In genomic region chr12:4506430-4506829, GRCh38 we compare ENCODE assay signal across 18 cellular contexts. TPM values are rescaled to one million over a fixed set of nuclear protein-coding genes. Genes with fewer than 3 reads are reported as not detected.
DNase-seq lines count a peak whose midpoint lies in the region; ATAC-seq, FAIRE-seq and TF ChIP-seq lines count a peak whose summit lies in the region.
"Had no signal": no experiment of that assay in that cellular context is flagged by ENCODE, and none has a peak within 500 bp of the region (broad histone marks: within the 10 kb centered on the region; RNA-seq: fewer than 3 reads in every experiment).

No MANE protein-coding gene starts in this region.

- H3K4me1 Mint-ChIP-seq in activated naive CD4-positive, alpha-beta T cell treated with anti-CD3 and anti-CD28 coated beads, Interleukin-2, amount 10 ng/mL, durations not matched to agents 7 days and 5 days: peaks cover 30% of the 10 kb centered on the region
- H3K4me1 Mint-ChIP-seq in central memory CD8-positive, alpha-beta T cell: peaks cover 19% of the 10 kb centered on the region

- no peaks in the 10 kb centered on the region for H3K4me1 ChIP-seq in pancreas
- H3K4me1 ChIP-seq: HAP-1, tibial artery had no signal

- H3K36me3 ChIP-seq in pancreas: peaks cover 0 to 7% (median 3%) of the 10 kb centered on the region in 3 donors

- TF ChIP-seq CTCF in pancreas (IDR thresholded peaks at IDR 0.05): no peak

- CTCF ChIA-PET in activated naive CD4-positive, alpha-beta T cell treated with anti-CD3 and anti-CD28 coated beads, Interleukin-2, amount 10 ng/mL, durations not matched to agents 7 days and 5 days (lab: Charles Lee): no interaction called here

- H3K27ac ChIP-seq in pancreas: no peak overlapping the region
- H3K27ac ChIP-seq: RWPE1, tibial artery had no signal

- FAIRE-seq in pancreas (lab: Jason Lieb, UNC): peak; percentile 9

- no peaks in the 10 kb centered on the region for H3K27me3 Mint-ChIP-seq in activated naive CD4-positive, alpha-beta T cell treated with anti-CD3 and anti-CD28 coated beads, Interleukin-2, amount 10 ng/mL, durations not matched to agents 7 days and 5 days
- no peaks in the 10 kb centered on the region for H3K27me3 Mint-ChIP-seq in central memory CD8-positive, alpha-beta T cell
- H3K27me3 Mint-ChIP-seq: progenitor cell of endocrine pancreas had no signal

- peaks cover 26% of the 10 kb centered on the region for H3K36me3 Mint-ChIP-seq in activated naive CD4-positive, alpha-beta T cell treated with anti-CD3 and anti-CD28 coated beads, Interleukin-2, amount 10 ng/mL, durations not matched to agents 7 days and 5 days
- H3K36me3 Mint-ChIP-seq in central memory CD8-positive, alpha-beta T cell (ENCODE audit: insufficient read depth): peaks cover 9% of the 10 kb centered on the region

- intact Hi-C loops in pancreas (cut with DNase I) (no loop called here), left ventricle myocardium superior (cut with micrococcal nuclease) (no loop called here)

- ATAC-seq in central memory CD8-positive, alpha-beta T cell (replicated peaks; ENCODE audit: extremely low read depth, poor library complexity, severe bottlenecking): no peak
- ATAC-seq in pancreas (no peak), left ventricle myocardium superior (no peak)
- ATAC-seq: SK-N-SH treated with all-trans-retinoic acid at 6 μM for 48 hours had no signal

- H3K9me3 ChIP-seq in pancreas: no peaks in the 10 kb centered on the region
- H3K9me3 ChIP-seq: HAP-1, tibial artery had no signal

- H3K27me3 ChIP-seq in pancreas: no peaks in the 10 kb centered on the region
- H3K27me3 ChIP-seq: tibial artery had no signal

- WGBS in pancreas, 2 donors: 30 to 31% methylated on average over 3 of the region's 3 CpGs

- H3K4me3 Mint-ChIP-seq in activated naive CD4-positive, alpha-beta T cell treated with anti-CD3 and anti-CD28 coated beads, Interleukin-2, amount 10 ng/mL, durations not matched to agents 7 days and 5 days: no peak overlapping the region
- no peak overlapping the region for H3K4me3 Mint-ChIP-seq in central memory CD8-positive, alpha-beta T cell

- DNase-seq in activated naive CD4-positive, alpha-beta T cell treated with anti-CD3 and anti-CD28 coated beads, Interleukin-2, amount 10 ng/mL, durations not matched to agents 7 days and 5 days: no peak
- no peak for DNase-seq in activated naive CD4-positive, alpha-beta T cell treated with Interleukin-2 at 50 U/mL for 16 hours
- peak; percentile 11 for DNase-seq in HuH-7.5 (ENCODE audit: low spot score)
- DNase-seq in central memory CD8-positive, alpha-beta T cell (ENCODE audit: low spot score in 2 of 2): no peak
- DNase-seq in pancreas: no peak
- no peak for DNase-seq in retina
- no peak for DNase-seq in LoVo (ENCODE audit: low spot score)
- no peak for DNase-seq in left ventricle myocardium superior
- DNase-seq: activated CD8-positive, alpha-beta memory T cell treated with anti-CD3 and anti-CD28 coated beads, Interleukin-2, amount 50 U/mL, for 48 hours; NCI-H526 treated with DMSO at 0.1 percent for 48 hours; stimulated activated CD4-positive, alpha-beta T cell treated with anti-CD3 and anti-CD28 coated beads, Interleukin-2, amount 100 ng/mL, for 48 hours; stimulated activated naive CD8-positive, alpha-beta T cell treated with anti-CD3 and anti-CD28 coated beads, Interleukin-15, Interleukin-2, amounts not matched to agents 100 U/mL and 50 U/mL, for 24 hours; tibial artery had no signal

- no peak overlapping the region for H3K4me3 ChIP-seq in pancreas
- H3K4me3 ChIP-seq: HAP-1, tibial artery had no signal

- no peaks in the 10 kb centered on the region for H3K9me3 Mint-ChIP-seq in activated naive CD4-positive, alpha-beta T cell treated with anti-CD3 and anti-CD28 coated beads, Interleukin-2, amount 10 ng/mL, durations not matched to agents 7 days and 5 days
- no peaks in the 10 kb centered on the region for H3K9me3 Mint-ChIP-seq in central memory CD8-positive, alpha-beta T cell
- H3K9me3 Mint-ChIP-seq: neural crest cell had no signal

- peak overlapping the region; percentile 84 for H3K27ac Mint-ChIP-seq in activated naive CD4-positive, alpha-beta T cell treated with anti-CD3 and anti-CD28 coated beads, Interleukin-2, amount 10 ng/mL, durations not matched to agents 7 days and 5 days
- H3K27ac Mint-ChIP-seq in central memory CD8-positive, alpha-beta T cell (ENCODE audit: low read depth): peak overlapping the region; percentile 32
- H3K27ac Mint-ChIP-seq: progenitor cell of endocrine pancreas had no signal

RNA-seq across cellular contexts. Expression of gene RAD51AP1, which starts 32.3 kb away (rescaled TPM):
- total RNA-seq in pancreas (1 to 10 TPM in 2 of 6 donors, under 1 TPM in 3, not detected in 1; 0.28 to 1.7 (median 0.93) TPM), left ventricle myocardium superior (1.2 TPM)
- polyA plus RNA-seq in pancreas: under 1 TPM; 0.11 to 0.99 TPM

RNA-seq across cellular contexts. Expression of gene DYRK4, which starts 55.6 kb away (rescaled TPM):
- 10 to 100 TPM; 15.2 to 23.7 (median 18.5) TPM for total RNA-seq in pancreas
- 10 to 100 TPM; 38.7 to 50.2 TPM for polyA plus RNA-seq in pancreas
- 26.6 TPM for total RNA-seq in left ventricle myocardium superior
